In the genomic region with DNA sequence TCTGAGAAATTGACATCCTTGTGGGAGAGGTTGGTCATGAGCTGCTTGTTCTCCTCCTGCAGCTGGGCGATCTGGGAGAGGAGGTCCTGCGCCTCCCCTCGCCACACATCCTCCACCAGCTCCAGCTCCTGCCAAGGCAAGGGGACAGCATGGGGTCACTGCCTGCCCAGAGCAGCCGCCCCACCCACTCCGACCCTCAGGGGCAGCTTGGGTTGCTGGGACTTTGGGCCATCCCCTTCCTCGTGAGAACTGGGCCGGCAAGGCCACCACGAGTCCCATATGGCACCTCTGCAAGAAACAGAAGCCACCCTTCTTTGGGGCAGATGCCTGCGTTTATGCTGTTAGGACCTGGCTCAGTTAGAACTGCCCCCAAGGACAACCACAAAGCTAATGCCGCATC, we compare ENCODE assay signal across 17 cellular contexts. TPM values are rescaled to one million over a fixed set of nuclear protein-coding genes. Genes with fewer than 3 reads are reported as not detected.
A peak's percentile ranks its signal among the peaks of the same experiment; 100 is the strongest.
DNase-seq lines count a peak whose midpoint lies in the region; ATAC-seq and TF ChIP-seq lines count a peak whose summit lies in the region.
"Had no signal": no experiment of that assay in that cellular context is flagged by ENCODE, and none has a peak within 500 bp of the region (broad histone marks: within the 10 kb centered on the region; RNA-seq: fewer than 3 reads in every experiment).

No MANE protein-coding gene starts in this region.

- H3K79me1 ChIP-seq in H9 (ENCODE audit: insufficient read depth, low read depth, low read length, poor library complexity, severe bottlenecking): no peaks in the 10 kb centered on the region

- no peak overlapping the region for H3K56ac ChIP-seq in H9 (ENCODE audit: insufficient read length, low read depth, low read length)

- no peak overlapping the region for H3T11ph ChIP-seq in H9 (ENCODE audit: low read length)

- H3K27ac Mint-ChIP-seq in H9 (no peak overlapping the region), chondrocyte (ENCODE audit: unreplicated experiment) (peak overlapping the region; percentile 71)
- H3K27ac Mint-ChIP-seq in naive thymus-derived CD8-positive, alpha-beta T cell: no peak overlapping the region
- H3K27ac Mint-ChIP-seq: B cell; CD8-positive, alpha-beta T cell had no signal

- no peak overlapping the region for H2BK12ac ChIP-seq in H9 (ENCODE audit: insufficient read length, low read depth, low read length)

- no peaks in the 10 kb centered on the region for H3K9me3 ChIP-seq in cardiac muscle cell (ENCODE audit: low read depth)
- H3K9me3 ChIP-seq in H9 (ENCODE audit: control insufficient read depth, low read depth, low read length): no peaks in the 10 kb centered on the region
- H3K9me3 ChIP-seq: BLaER1, Caco-2 had no signal

- H4K8ac ChIP-seq in H9 (replicated peaks; ENCODE audit: insufficient read length, low read depth, low read length): no peak overlapping the region

- H4K20me1 ChIP-seq in H9 (ENCODE audit: control insufficient read depth, insufficient read depth, insufficient read length): no peaks in the 10 kb centered on the region
- H4K20me1 ChIP-seq: BLaER1 had no signal

- no peaks in the 10 kb centered on the region for H3K79me2 ChIP-seq in H9 (ENCODE audit: insufficient read depth, low read length)

- H3K9ac ChIP-seq in H9 (ENCODE audit: extremely low read depth, insufficient read length, low read length): no peak overlapping the region
- H3K9ac ChIP-seq: BLaER1 had no signal

- intact Hi-C loops in Right ventricle myocardium inferior (cut with DNase I): no loop called here

- POLR2A ChIA-PET in naive thymus-derived CD8-positive, alpha-beta T cell (lab: Charles Lee): no interaction called here

- H3K23ac ChIP-seq in H9 (ENCODE audit: insufficient read length, low read depth, low read length): no peak overlapping the region

- peaks cover 6 to 58% (median 39%) of the 10 kb centered on the region in 3 experiments for H3K36me3 Mint-ChIP-seq in H9 (ENCODE audit: insufficient read depth in 1 of 3, low read depth in 3 of 3)
- H3K36me3 Mint-ChIP-seq in chondrocyte (ENCODE audit: low read depth): peaks cover 21% of the 10 kb centered on the region
- H3K36me3 Mint-ChIP-seq in naive thymus-derived CD8-positive, alpha-beta T cell: peaks cover 0 to 22% (median 2%) of the 10 kb centered on the region in 3 donors

- H2BK120ac ChIP-seq in H9 (ENCODE audit: low read depth, low read length, poor library complexity, severe bottlenecking): no peak overlapping the region

- no peak overlapping the region for H2AFZ ChIP-seq in H9 (ENCODE audit: low read length)

- H3K36me3 ChIP-seq in cardiac muscle cell: peaks cover 12% of the 10 kb centered on the region

- H2BK5ac ChIP-seq in H9 (ENCODE audit: insufficient read length, low read length): no peak overlapping the region

- H2AK5ac ChIP-seq in H9 (ENCODE audit: insufficient read length, low read length): no peak overlapping the region

- peaks cover 20% of the 10 kb centered on the region for H3K4me1 ChIP-seq in cardiac muscle cell (ENCODE audit: low read depth)
- no peaks in the 10 kb centered on the region for H3K4me1 ChIP-seq in H9 (ENCODE audit: insufficient read depth, low read length)
- H3K4me1 ChIP-seq: BLaER1 had no signal

- H3K27me3 ChIP-seq in cardiac muscle cell (no peaks in the 10 kb centered on the region), H9 (ENCODE audit: insufficient read depth, low read length) (no peaks in the 10 kb centered on the region)
- H3K27me3 ChIP-seq: BLaER1 had no signal

- no peak overlapping the region for H3K4ac ChIP-seq in H9 (ENCODE audit: low read depth, low read length)

- H3K27me3 Mint-ChIP-seq in H9 (ENCODE audit: low read depth) (no peaks in the 10 kb centered on the region), chondrocyte (ENCODE audit: low read depth) (no peaks in the 10 kb centered on the region)
- H3K27me3 Mint-ChIP-seq in naive thymus-derived CD8-positive, alpha-beta T cell: no peaks in the 10 kb centered on the region
- H3K27me3 Mint-ChIP-seq: B cell; CD4-positive, CD25-positive, alpha-beta regulatory T cell had no signal

- no peak overlapping the region for H2BK20ac ChIP-seq in H9 (ENCODE audit: low read depth, low read length, poor library complexity, severe bottlenecking)

- no peak for DNase-seq in cardiac muscle cell (ENCODE audit: low read depth in 1 of 2, low spot score in 1 of 2)
- no peak for DNase-seq in Right ventricle myocardium inferior (ENCODE audit: missing footprints)
- DNase-seq in H9: peak; percentile 25
- DNase-seq in chondrocyte (ENCODE audit: low spot score): no peak
- DNase-seq in naive thymus-derived CD8-positive, alpha-beta T cell: no peak
- no peak for DNase-seq in ecto neural progenitor cell (ENCODE audit: low spot score)
- DNase-seq: Caco-2; CD4-positive, CD25-positive, alpha-beta regulatory T cell; CD8-positive, alpha-beta T cell; DMS153; DND-41; GOT3; HCEC 1CT had no signal

- H2BK15ac ChIP-seq in H9 (ENCODE audit: low read depth, low read length): no peak overlapping the region

- no peak for TF ChIP-seq CTCF in cardiac muscle cell (IDR thresholded peaks at IDR 0.05; ENCODE audit: low read depth, low read length)
- no peak for TF ChIP-seq CTCF in H9 (conservative IDR thresholded peaks at IDR 0.05)
- TF ChIP-seq CTCF in chondrocyte (IDR thresholded peaks at IDR 0.05): no peak

- no peak overlapping the region for H4K5ac ChIP-seq in H9 (ENCODE audit: insufficient read length, low read depth, low read length)

- no peak overlapping the region for H3K4me3 Mint-ChIP-seq in H9
- no peak overlapping the region for H3K4me3 Mint-ChIP-seq in chondrocyte (ENCODE audit: unreplicated experiment)
- H3K4me3 Mint-ChIP-seq in naive thymus-derived CD8-positive, alpha-beta T cell: no peak overlapping the region
- H3K4me3 Mint-ChIP-seq: B cell; CD4-positive, CD25-positive, alpha-beta regulatory T cell; CD8-positive, alpha-beta T cell had no signal

- no peak overlapping the region for H3K4me2 ChIP-seq in H9 (ENCODE audit: insufficient read depth, insufficient read length, low read length)
- H3K4me2 ChIP-seq: BLaER1 had no signal

- no peaks in the 10 kb centered on the region for H3K23me2 ChIP-seq in H9 (ENCODE audit: insufficient read length, low read depth, low read length, poor library complexity, severe bottlenecking)

- no peak overlapping the region for H4K91ac ChIP-seq in H9 (ENCODE audit: insufficient read length, low read depth, low read length)

- H3K9me3 Mint-ChIP-seq in H9 (no peaks in the 10 kb centered on the region), chondrocyte (ENCODE audit: low read depth) (no peaks in the 10 kb centered on the region)
- no peaks in the 10 kb centered on the region for H3K9me3 Mint-ChIP-seq in naive thymus-derived CD8-positive, alpha-beta T cell
- H3K9me3 Mint-ChIP-seq: CD4-positive, CD25-positive, alpha-beta regulatory T cell; CD8-positive, alpha-beta T cell had no signal

- no peak for ATAC-seq in Right ventricle myocardium inferior
- no peak for ATAC-seq in naive thymus-derived CD8-positive, alpha-beta T cell
- ATAC-seq: CD8-positive, alpha-beta T cell had no signal

- H3K27ac ChIP-seq in cardiac muscle cell: peak overlapping the region; percentile 23
- H3K27ac ChIP-seq in H9 (ENCODE audit: insufficient read length, low read depth, low read length): no peak overlapping the region
- H3K27ac ChIP-seq: 22Rv1, BLaER1, C4-2B had no signal

- no peak overlapping the region for H3K14ac ChIP-seq in H9 (ENCODE audit: insufficient read depth, low read length)

- H3K18ac ChIP-seq in H9 (ENCODE audit: insufficient read length, low read depth, low read length): no peak overlapping the region

- H3K4me1 Mint-ChIP-seq in H9 (no peaks in the 10 kb centered on the region), chondrocyte (ENCODE audit: low read depth) (peaks cover 29% of the 10 kb centered on the region)
- H3K4me1 Mint-ChIP-seq in naive thymus-derived CD8-positive, alpha-beta T cell: peaks cover 0 to 2% (median under 1%) of the 10 kb centered on the region in 4 donors
- H3K4me1 Mint-ChIP-seq: B cell had no signal

- no CpG with 5 or more reads among the region's 10 CpGs for WGBS in H9 (ENCODE audit: extremely low coverage, insufficient read length, low lambda C conversion rate)

- no peak overlapping the region for H3K4me3 ChIP-seq in cardiac muscle cell
- H3K4me3 ChIP-seq: BLaER1 had no signal

RNA-seq across cellular contexts. Expression of gene RILPL1, which starts 10.0 kb away (rescaled TPM):
- 33.7 and 57.8 TPM in 2 replicates for total RNA-seq in cardiac muscle cell
- 68.4 and 69.3 TPM in 2 replicates for polyA plus RNA-seq in cardiac muscle cell
- total RNA-seq in Right ventricle myocardium inferior: 94.3 TPM
- 7.9 and 8.1 TPM in 2 replicates for total RNA-seq in H9 (2021)
- 34.6 to 41.6 TPM (median 39.5 TPM) in 3 replicates for total RNA-seq in chondrocyte
- 1 to 10 TPM; 4.9 to 5.9 TPM for total RNA-seq in naive thymus-derived CD8-positive, alpha-beta T cell
- under 1 TPM; 0.06 to 0.24 (median 0.23) TPM for polyA plus RNA-seq in naive thymus-derived CD8-positive, alpha-beta T cell
